In genomic region chr3:123635717-123636116, GRCh38 we compare ENCODE assay signal across 20 cellular contexts. TPM values are rescaled to one million over a fixed set of nuclear protein-coding genes. Genes with fewer than 3 reads are reported as not detected.
DNase-seq lines count a peak whose midpoint lies in the region; ATAC-seq and TF ChIP-seq lines count a peak whose summit lies in the region.
"Had no signal": no experiment of that assay in that cellular context is flagged by ENCODE, and none has a peak within 500 bp of the region (broad histone marks: within the 10 kb centered on the region; RNA-seq: fewer than 3 reads in every experiment).

No MANE protein-coding gene starts in this region.

- intact Hi-C loops in spleen (cut with DNase I; ENCODE audit: low total_unique reads) = no loop called here
- intact Hi-C loops in ovary (cut with DNase I) = no loop called here

- no peak for TF ChIP-seq POLR2A in spleen (IDR thresholded peaks at IDR 0.05)
- TF ChIP-seq POLR2A in ovary (IDR thresholded peaks at IDR 0.05) = no peak

- H3K27ac Mint-ChIP-seq in GM23338 = 0 out of 2 replicates have a peak overlapping the region, but pooled peaks have one; percentile 27
- peak overlapping the region; percentile 78 for H3K27ac Mint-ChIP-seq in WTC11
- H3K27ac Mint-ChIP-seq: activated CD4-positive, alpha-beta memory T cell treated with anti-CD3 and anti-CD28 coated beads, Interleukin-2, amount 10 ng/mL, durations not matched to agents 7 days and 5 days; activated T-cell treated with anti-CD3 and anti-CD28 coated beads, Interleukin-2, amount 50 U/mL, for 24 hours; memory B cell; T-helper 1 cell treated with Interleukin-12 subunit alpha and Interleukin-12 subunit beta and Interleukin-4 antibody, amounts not matched to agents 30 μg/mL and 1 μg/mL, for 36 hours had no signal

- H3K27me3 Mint-ChIP-seq in GM23338 (ENCODE audit: insufficient read depth, low read depth, poor library complexity) = peaks cover 11% of the 10 kb centered on the region
- H3K27me3 Mint-ChIP-seq in WTC11 (ENCODE audit: low read depth) = no peaks in the 10 kb centered on the region
- H3K27me3 Mint-ChIP-seq: activated CD4-positive, alpha-beta memory T cell treated with anti-CD3 and anti-CD28 coated beads, Interleukin-2, amount 10 ng/mL, durations not matched to agents 7 days and 5 days had no signal

- CTCF ChIA-PET in WTC11 (lab: Charles Lee) = interaction anchor here (1.0 to 1.4 kb wide), 3 partner anchors 10 to 88 kb away, joined by 3 to 9 read pairs (median 8); no protein-coding TSS in a partner anchor

- H3K9me3 ChIP-seq in spleen (no peaks in the 10 kb centered on the region), ovary (no peaks in the 10 kb centered on the region)
- H3K9me3 ChIP-seq: A549; BLaER1 treated with 17β-estradiol and CSF1 and Interleukin-3, amounts not matched to agents 10 nM and 100 nM; colonic mucosa had no signal

- TF ChIP-seq CTCF in GM23338 (conservative IDR thresholded peaks at IDR 0.05; ENCODE audit: low read depth in 2 of 2) (no peak), WTC11 (IDR thresholded peaks at IDR 0.05) (no peak), spleen (IDR thresholded peaks at IDR 0.05 in 8 of 11, conservative IDR thresholded peaks at IDR 0.05 in 3 of 11) (no peak), omental fat pad (IDR thresholded peaks at IDR 0.05) (no peak), ovary (IDR thresholded peaks at IDR 0.05) (no peak)

- H3K4me2 ChIP-seq in GM23338 = no peak overlapping the region
- H3K4me2 ChIP-seq: A549 had no signal

- 67 to 89% (median 79%) methylated on average over 4 of the region's 4 CpGs for WGBS in spleen, 5 donors
- 60 to 71% (median 61%) methylated on average over 4 of the region's 4 CpGs for WGBS in ovary, 3 donors

- peaks cover 55% of the 10 kb centered on the region for H3K4me1 Mint-ChIP-seq in GM23338
- H3K4me1 Mint-ChIP-seq in WTC11 = peaks cover 74% of the 10 kb centered on the region
- H3K4me1 Mint-ChIP-seq: activated CD4-positive, alpha-beta memory T cell treated with anti-CD3 and anti-CD28 coated beads, Interleukin-2, amount 10 ng/mL, durations not matched to agents 7 days and 5 days; memory B cell had no signal

- H3K27ac ChIP-seq in GM23338 (ENCODE audit: low read depth) (no peak overlapping the region), layer of hippocampus (ENCODE audit: low read depth, low read length) (peak overlapping the region; percentile 32), spleen (peak overlapping the region in 6 of 8 donors; percentile 2 to 54 (median 36)), ovary (no peak overlapping the region)
- H3K27ac ChIP-seq: A549, colonic mucosa had no signal

- H3K36me3 ChIP-seq in GM23338 (ENCODE audit: insufficient read depth) (no peaks in the 10 kb centered on the region), spleen (peaks cover 0 to 74% (median 0%) of the 10 kb centered on the region in 6 donors), ovary (no peaks in the 10 kb centered on the region)
- H3K36me3 ChIP-seq: colonic mucosa had no signal

- no peaks in the 10 kb centered on the region for H3K79me2 ChIP-seq in GM23338 (replicated peaks; ENCODE audit: insufficient read depth)

- no peak for DNase-seq in GM23338 (ENCODE audit: low spot score)
- DNase-seq in WTC11 (ENCODE audit: low spot score) = no peak
- DNase-seq in spleen = no peak
- no peak for DNase-seq in foreskin melanocyte
- no peak for DNase-seq in midbrain (lab: John Stamatoyannopoulos, UW)
- DNase-seq in omental fat pad (ENCODE audit: low spot score) = no peak
- DNase-seq in ovary = no peak
- DNase-seq: activated CD4-positive, alpha-beta memory T cell treated with anti-CD3 and anti-CD28 coated beads, Interleukin-2, amount 10 ng/mL, durations not matched to agents 7 days and 5 days; activated naive CD4-positive, alpha-beta T cell treated with anti-CD3 and anti-CD28 coated beads, Interleukin-2, amount 50 U/mL, for 16 hours; activated T-cell treated with anti-CD3 and anti-CD28 coated beads, Interleukin-2, amount 50 U/mL, for 24 hours; colonic mucosa; NCI-H1105 treated with DMSO at 0.1 percent for 48 hours; right cardiac atrium; SHP77 treated with DMSO at 0.1 percent for 48 hours; trophoblast cell had no signal

- H3F3A ChIP-seq in GM23338 (replicated peaks; ENCODE audit: low read depth) = no peaks in the 10 kb centered on the region; the same call in 1 of the 2 replicates

- H3K27me3 ChIP-seq in GM23338 (ENCODE audit: insufficient read depth) (no peaks in the 10 kb centered on the region), layer of hippocampus (ENCODE audit: control insufficient read depth, insufficient read depth, low read length) (no peaks in the 10 kb centered on the region), spleen (replicated peaks in 1 of 7) (no peaks in the 10 kb centered on the region), ovary (no peaks in the 10 kb centered on the region)
- H3K27me3 ChIP-seq: BLaER1 treated with 17β-estradiol and CSF1 and Interleukin-3, amounts not matched to agents 10 nM and 100 nM; colonic mucosa had no signal

- no peaks in the 10 kb centered on the region for H3K9me2 ChIP-seq in GM23338 (ENCODE audit: insufficient read depth)

- no peak for TF ChIP-seq EP300 in ovary (IDR thresholded peaks at IDR 0.05)

- H3K4me3 ChIP-seq in GM23338 = no peak overlapping the region
- H3K4me3 ChIP-seq in spleen = no peak overlapping the region
- H3K4me3 ChIP-seq in ovary = no peak overlapping the region
- H3K4me3 ChIP-seq: A549; BLaER1 treated with 17β-estradiol and CSF1 and Interleukin-3, amounts not matched to agents 10 nM and 100 nM; colonic mucosa had no signal

- ATAC-seq in GM23338 (no peak), WTC11 (no peak), omental fat pad (ENCODE audit: low FRiP score) (no peak)

- H3K4me1 ChIP-seq in GM23338 (ENCODE audit: insufficient read depth) (peaks cover 37% of the 10 kb centered on the region), spleen (peaks cover 0 to 65% (median 9%) of the 10 kb centered on the region in 6 donors), ovary (ENCODE audit: insufficient read depth) (peaks cover 20% of the 10 kb centered on the region)
- H3K4me1 ChIP-seq: colonic mucosa had no signal

- POLR2A ChIA-PET in WTC11 (lab: Charles Lee) = no interaction called here

- H4K20me1 ChIP-seq in GM23338 (replicated peaks; ENCODE audit: insufficient read depth) = no peaks in the 10 kb centered on the region
- H4K20me1 ChIP-seq: BLaER1 treated with 17β-estradiol and CSF1 and Interleukin-3, amounts not matched to agents 10 nM and 100 nM had no signal

- no peak overlapping the region; the same call in 2 of the 3 replicates for H3K4me3 Mint-ChIP-seq in GM23338
- no peak overlapping the region for H3K4me3 Mint-ChIP-seq in WTC11
- H3K4me3 Mint-ChIP-seq: activated CD4-positive, alpha-beta memory T cell treated with anti-CD3 and anti-CD28 coated beads, Interleukin-2, amount 10 ng/mL, durations not matched to agents 7 days and 5 days; activated T-cell treated with anti-CD3 and anti-CD28 coated beads, Interleukin-2, amount 50 U/mL, for 24 hours; memory B cell; T-helper 1 cell treated with Interleukin-12 subunit alpha and Interleukin-12 subunit beta and Interleukin-4 antibody, amounts not matched to agents 30 μg/mL and 1 μg/mL, for 36 hours had no signal

- H2AFZ ChIP-seq in GM23338 = no peak overlapping the region

- H3K9me3 Mint-ChIP-seq in GM23338 = no peaks in the 10 kb centered on the region
- H3K9me3 Mint-ChIP-seq in WTC11 = no peaks in the 10 kb centered on the region
- H3K9me3 Mint-ChIP-seq: activated CD4-positive, alpha-beta memory T cell treated with anti-CD3 and anti-CD28 coated beads, Interleukin-2, amount 10 ng/mL, durations not matched to agents 7 days and 5 days; activated T-cell treated with anti-CD3 and anti-CD28 coated beads, Interleukin-2, amount 50 U/mL, for 24 hours; memory B cell; T-helper 1 cell treated with Interleukin-12 subunit alpha and Interleukin-12 subunit beta and Interleukin-4 antibody, amounts not matched to agents 30 μg/mL and 1 μg/mL, for 36 hours had no signal

- H3K36me3 Mint-ChIP-seq in GM23338 (ENCODE audit: low read depth) = no peaks in the 10 kb centered on the region
- H3K36me3 Mint-ChIP-seq in WTC11 = peaks cover 3% of the 10 kb centered on the region; the same call in 1 of the 2 replicates

TF ChIP-seq in GM23338, 12 proteins besides CTCF, POLR2A, EP300 and RAD21 (continues in another document):
- TF ChIP-seq EZH2 (IDR thresholded peaks at IDR 0.05; ENCODE audit: low read depth, unreplicated experiment) = no peak
- TF ChIP-seq JUNB (IDR thresholded peaks at IDR 0.05; ENCODE audit: unreplicated experiment) = no peak
- TF ChIP-seq POLR2AphosphoS5 (IDR thresholded peaks at IDR 0.05; ENCODE audit: low read depth) = no peak
- TF ChIP-seq CREB1 (CRISPR knock-in tag; IDR thresholded peaks at IDR 0.05; ENCODE audit: low read depth) = no peak
- TF ChIP-seq STAT1 (IDR thresholded peaks at IDR 0.05; ENCODE audit: unreplicated experiment) = no peak

TF ChIP-seq in WTC11, 78 proteins besides CTCF, POLR2A, EP300 and RAD21 (continues in another document):
- TF ChIP-seq CREM (CRISPR knock-in tag; IDR thresholded peaks at IDR 0.05) (no peak), MAX (CRISPR knock-in tag; IDR thresholded peaks at IDR 0.05) (no peak), SMAD4 (CRISPR knock-in tag; IDR thresholded peaks at IDR 0.05) (no peak), SOX15 (CRISPR knock-in tag; IDR thresholded peaks at IDR 0.05) (no peak), SP1 (CRISPR knock-in tag; conservative IDR thresholded peaks at IDR 0.05) (no peak), KAT7 (CRISPR knock-in tag; IDR thresholded peaks at IDR 0.05; ENCODE audit: borderline replicate concordance) (no peak), ATF2 (CRISPR knock-in tag; IDR thresholded peaks at IDR 0.05; ENCODE audit: borderline replicate concordance, low read depth) (no peak)

RNA-seq across cellular contexts. Expression of gene HACD2, which starts 50.9 kb away (rescaled TPM):
- total RNA-seq in GM23338 (2014; rRNA removed; shearing (Covaris generic)) = 29.9 and 31.5 TPM in 2 replicates
- 12.5 and 13.4 TPM in 2 replicates for polyA plus RNA-seq in GM23338 (2016; fragmentation: Nextera tagmentation; extraction: Ambion mirVana)
- total RNA-seq in WTC11 (2021) = 25.9 to 27.7 TPM (median 26.1 TPM) in 3 replicates
- 10 to 100 TPM; 16.6 to 26.6 (median 21.4) TPM for total RNA-seq in spleen
- polyA plus RNA-seq in spleen = 10 to 100 TPM in 1 of 3 donors, 1 to 10 TPM in 2; 6.0 to 10.4 (median 9.6) TPM
- total RNA-seq in omental fat pad = 10 to 100 TPM; 31.7 to 44.9 (median 34.0) TPM
- 10 to 100 TPM; 12.6 to 33.2 (median 20.9) TPM for total RNA-seq in ovary
- 10 to 100 TPM; 13.1 to 22.2 TPM for polyA plus RNA-seq in ovary

Comparison
In these comparisons a context has a peak if more than half of its experiments do, and no peak if none do; other contexts are left out.
1. H3K27ac ChIP-seq: peak in layer of hippocampus (single experiment) and spleen (6 of 8); none in GM23338 (single experiment) and ovary (0 of 2).